15 cellular contexts compared by ENCODE assay signal in genomic region chr18:37965572-37965970, GRCh38.
DNase-seq lines count a peak whose midpoint lies in the region; ATAC-seq and TF ChIP-seq lines count a peak whose summit lies in the region.
"Had no signal": no experiment of that assay in that cellular context is flagged by ENCODE, and none has a peak within 500 bp of the region (broad histone marks: within the 10 kb centered on the region; RNA-seq: fewer than 3 reads in every experiment).

No MANE protein-coding gene starts in this region.

- H3K79me2 ChIP-seq in hepatocyte (no peaks in the 10 kb centered on the region), OCI-LY7 (ENCODE audit: insufficient read depth, low read depth, low read length) (no peaks in the 10 kb centered on the region)

- CTCF ChIA-PET in OCI-LY7 (lab: Charles Lee; ENCODE audit: unreplicated experiment): no interaction called here

- POLR2A ChIA-PET in OCI-LY7 (lab: Charles Lee): no interaction called here

- H3K27ac Mint-ChIP-seq in chondrocyte (ENCODE audit: unreplicated experiment): no peak overlapping the region
- H3K27ac Mint-ChIP-seq: CD8-positive, alpha-beta memory T cell; IgD-negative memory B cell had no signal

- WGBS in hepatocyte (ENCODE audit: low lambda C conversion rate, missing lambda C conversion rate): 87% methylated on average over 1 of the region's 1 CpG

- no peaks in the 10 kb centered on the region for H3K27me3 Mint-ChIP-seq in chondrocyte (ENCODE audit: low read depth)
- H3K27me3 Mint-ChIP-seq: CD8-positive, alpha-beta memory T cell; IgD-negative memory B cell had no signal

- no peaks in the 10 kb centered on the region for H3K36me3 ChIP-seq in RWPE2 (ENCODE audit: low read depth)
- H3K36me3 ChIP-seq in hepatocyte (replicated peaks; ENCODE audit: insufficient read depth, low read depth): no peaks in the 10 kb centered on the region
- no peaks in the 10 kb centered on the region for H3K36me3 ChIP-seq in OCI-LY7 (ENCODE audit: insufficient read depth, low read length)
- H3K36me3 ChIP-seq: BLaER1 had no signal

- peak; percentile 27; the same call in 1 of the 3 replicates for ATAC-seq in RWPE2 (ENCODE audit: low read depth)

- no TSS peak for BruUV-seq in OCI-LY7 (replicated peaks; lab: Mats Ljungman, UMichigan)

- no peak overlapping the region for H2AFZ ChIP-seq in hepatocyte
- no peak overlapping the region for H2AFZ ChIP-seq in OCI-LY7 (ENCODE audit: low read length)
- H2AFZ ChIP-seq: GM23248 had no signal

- H3K4me2 ChIP-seq in hepatocyte (no peak overlapping the region), OCI-LY7 (ENCODE audit: low read length) (no peak overlapping the region)
- H3K4me2 ChIP-seq: BLaER1 had no signal

- H3K9me3 ChIP-seq in RWPE2 (ENCODE audit: severe bottlenecking) (no peaks in the 10 kb centered on the region), hepatocyte (ENCODE audit: low read depth) (no peaks in the 10 kb centered on the region), OCI-LY7 (ENCODE audit: low read length) (no peaks in the 10 kb centered on the region)
- H3K9me3 ChIP-seq: BLaER1, Caco-2 had no signal

- H3K36me3 Mint-ChIP-seq in chondrocyte (ENCODE audit: low read depth): no peaks in the 10 kb centered on the region
- H3K36me3 Mint-ChIP-seq: IgD-negative memory B cell had no signal

- H3K27me3 ChIP-seq in RWPE2 (ENCODE audit: insufficient read depth, poor library complexity, severe bottlenecking) (no peaks in the 10 kb centered on the region), hepatocyte (no peaks in the 10 kb centered on the region)
- H3K27me3 ChIP-seq: BLaER1 had no signal

- H3K4me1 ChIP-seq in RWPE2 (ENCODE audit: insufficient read depth, poor library complexity, severe bottlenecking) (no peaks in the 10 kb centered on the region), hepatocyte (ENCODE audit: insufficient read depth) (no peaks in the 10 kb centered on the region), OCI-LY7 (ENCODE audit: insufficient read depth, low read length, poor library complexity, severe bottlenecking) (no peaks in the 10 kb centered on the region)
- H3K4me1 ChIP-seq: BLaER1, Caco-2 had no signal

- intact Hi-C loops in OCI-LY7 (cut with micrococcal nuclease; ENCODE audit: unreplicated experiment): no loop called here

- no peaks in the 10 kb centered on the region for H3K4me1 Mint-ChIP-seq in chondrocyte (ENCODE audit: low read depth)
- H3K4me1 Mint-ChIP-seq: CD8-positive, alpha-beta memory T cell; H9; IgD-negative memory B cell had no signal

- H3K4me3 ChIP-seq in RWPE2 (ENCODE audit: severe bottlenecking) (no peak overlapping the region), epithelial cell of esophagus (ENCODE audit: low read length) (no peak overlapping the region), hepatocyte (no peak overlapping the region), OCI-LY7 (ENCODE audit: low read depth, low read length, poor library complexity, severe bottlenecking) (no peak overlapping the region)
- H3K4me3 ChIP-seq: BLaER1, GM23248 had no signal

- H3K9me2 ChIP-seq in hepatocyte (replicated peaks; ENCODE audit: insufficient read depth) (no peaks in the 10 kb centered on the region), OCI-LY7 (ENCODE audit: insufficient read depth, low read length) (no peaks in the 10 kb centered on the region)

- H4K20me1 ChIP-seq in hepatocyte (ENCODE audit: insufficient read depth, poor library complexity, severe bottlenecking) (no peaks in the 10 kb centered on the region), OCI-LY7 (ENCODE audit: insufficient read depth, low read length) (no peaks in the 10 kb centered on the region)
- H4K20me1 ChIP-seq: BLaER1 had no signal

- peak; percentile 57 for DNase-seq in DMS53 (lab: John Stamatoyannopoulos, UW)
- DNase-seq in RWPE2 (ENCODE audit: low spot score): no peak
- DNase-seq in epithelial cell of esophagus (ENCODE audit: low read depth): peak; percentile 60
- DNase-seq in hepatocyte (ENCODE audit: low spot score): peak; percentile 17
- no peak for DNase-seq in OCI-LY7 (ENCODE audit: low spot score)
- no peak for DNase-seq in chondrocyte (ENCODE audit: low spot score)
- no peak for DNase-seq in NCI-H510A (lab: John Stamatoyannopoulos, UW)
- DNase-seq: 8988T; AML-193; Caco-2; CD8-positive, alpha-beta memory T cell; GM23248; H9 had no signal

- peaks cover 14% of the 10 kb centered on the region for H3K9me3 Mint-ChIP-seq in chondrocyte (ENCODE audit: low read depth)

- TF ChIP-seq CTCF in RWPE2 (IDR thresholded peaks at IDR 0.05; ENCODE audit: poor library complexity, severe bottlenecking): no peak
- no peak for TF ChIP-seq CTCF in epithelial cell of esophagus (IDR thresholded peaks at IDR 0.05; ENCODE audit: insufficient read depth, low read depth, low read length, missing control alignments)
- no peak for TF ChIP-seq CTCF in hepatocyte (IDR thresholded peaks at IDR 0.05; ENCODE audit: poor library complexity)
- TF ChIP-seq CTCF in OCI-LY7 (conservative IDR thresholded peaks at IDR 0.05; ENCODE audit: low read length): no peak
- no peak for TF ChIP-seq CTCF in chondrocyte (IDR thresholded peaks at IDR 0.05)

- no peak overlapping the region for H3K4me3 Mint-ChIP-seq in chondrocyte (ENCODE audit: unreplicated experiment)
- H3K4me3 Mint-ChIP-seq: CD8-positive, alpha-beta memory T cell; H9; IgD-negative memory B cell had no signal

- no peak overlapping the region for H3K27ac ChIP-seq in RWPE2 (ENCODE audit: poor library complexity, severe bottlenecking)
- H3K27ac ChIP-seq in hepatocyte: no peak overlapping the region
- no peak overlapping the region for H3K27ac ChIP-seq in OCI-LY7 (ENCODE audit: low read depth, low read length, poor library complexity, severe bottlenecking)
- H3K27ac ChIP-seq: BLaER1, GM23248 had no signal

Comparison
In these comparisons a context has a peak if more than half of its experiments do, and no peak if none do; other contexts are left out.
1. DNase-seq: peak in DMS53 (single experiment), epithelial cell of esophagus (single experiment) and hepatocyte (single experiment); none in RWPE2 (single experiment), OCI-LY7 (single experiment), chondrocyte (single experiment) and NCI-H510A (single experiment).